In genomic region chr22:35397095-35397904, GRCh38 we compare ENCODE assay signal across 10 cellular contexts. TPM values are rescaled to one million over a fixed set of nuclear protein-coding genes. Genes with fewer than 3 reads are reported as not detected.
DNase-seq lines count a peak whose midpoint lies in the region; ATAC-seq lines count a peak whose summit lies in the region.
"Had no signal": no experiment of that assay in that cellular context is flagged by ENCODE, and none has a peak within 500 bp of the region (broad histone marks: within the 10 kb centered on the region; RNA-seq: fewer than 3 reads in every experiment).

No MANE protein-coding gene starts in this region.

- peaks cover 55% of the 10 kb centered on the region for H3K4me1 ChIP-seq in BLaER1

- no peaks in the 10 kb centered on the region for H4K20me1 ChIP-seq in BLaER1

- H3K4me2 ChIP-seq in BLaER1: peak overlapping the region; percentile 37

- no peak for ATAC-seq in stimulated activated naive CD8-positive, alpha-beta T cell treated with anti-CD3 and anti-CD28 coated beads, Interleukin-15, Interleukin-2, amounts not matched to agents 100 U/mL and 50 U/mL, for 24 hours
- no peak for ATAC-seq in GM21825 (IDR thresholded peaks at IDR 0.05; ENCODE audit: unreplicated experiment)
- ATAC-seq in GM21786 (IDR thresholded peaks at IDR 0.05; ENCODE audit: unreplicated experiment): no peak
- no peak for ATAC-seq in GM21447 (IDR thresholded peaks at IDR 0.05; ENCODE audit: unreplicated experiment)

- no peak overlapping the region for H3K4me3 ChIP-seq in BLaER1

- H3K36me3 ChIP-seq in BLaER1: peaks cover 11% of the 10 kb centered on the region

- H3K27me3 ChIP-seq in BLaER1: no peaks in the 10 kb centered on the region

- peak; percentile 51 for DNase-seq in HuH-7 (ENCODE audit: low spot score)
- DNase-seq in mucosa of gallbladder (ENCODE audit: low spot score): peak; percentile 74
- no peak for DNase-seq in stimulated activated naive CD8-positive, alpha-beta T cell treated with anti-CD3 and anti-CD28 coated beads, Interleukin-15, Interleukin-2, amounts not matched to agents 100 U/mL and 50 U/mL, for 24 hours
- DNase-seq: Right ventricle myocardium superior had no signal

- H3K9me3 ChIP-seq in BLaER1: no peaks in the 10 kb centered on the region

- H3K27ac ChIP-seq in BLaER1 (0 out of 2 replicates have a peak overlapping the region, but pooled peaks have one; percentile 22), cingulate gyrus (ENCODE audit: low read depth, low read length) (peak overlapping the region; percentile 60)
- H3K27ac ChIP-seq: C4-2B had no signal

- no peak overlapping the region for H3K9ac ChIP-seq in BLaER1

RNA-seq across cellular contexts. Expression of gene MCM5, which starts 2.6 kb away (rescaled TPM):
- total RNA-seq in mucosa of gallbladder: 25.4 TPM

RNA-seq across cellular contexts. Expression of gene HMOX1, which starts 16.4 kb away (rescaled TPM):
- 41.1 TPM for total RNA-seq in mucosa of gallbladder
